Comparison of ENCODE assay signal across 9 cellular contexts in genomic region chr1:204151562-204152309, GRCh38. TPM values are rescaled to one million over a fixed set of nuclear protein-coding genes. Genes with fewer than 3 reads are reported as not detected.
DNase-seq lines count a peak whose midpoint lies in the region; ATAC-seq lines count a peak whose summit lies in the region.
"Had no signal": no experiment of that assay in that cellular context is flagged by ENCODE, and none has a peak within 500 bp of the region (broad histone marks: within the 10 kb centered on the region; RNA-seq: fewer than 3 reads in every experiment).

Gene ETNK2, minus strand, starts transcription at chr1:204152044. Its CDS starts 192 bp downstream, at chr1:204151852.

- no peaks in the 10 kb centered on the region for H3K36me3 ChIP-seq in endocrine pancreas (ENCODE audit: control insufficient read depth, insufficient read depth, low read length)

- DNase-seq in ELR (ENCODE audit: low read depth) = peak; percentile 68
- peak; percentile 69 for DNase-seq in NCI-H2171 treated with DMSO at 0.1 percent for 48 hours (lab: John Stamatoyannopoulos, UW)
- DNase-seq in activated CD8-positive, alpha-beta memory T cell treated with anti-CD3 and anti-CD28 coated beads for 24 hours = peak; percentile 83
- DNase-seq in stimulated activated CD8-positive, alpha-beta memory T cell treated with anti-CD3 and anti-CD28 coated beads, Interleukin-4, amount 100 ng/mL, for 24 hours (ENCODE audit: low read depth) = peak; percentile 27
- DNase-seq in middle frontal gyrus (ENCODE audit: extremely low spot score, low spot score) = no peak

- H3K9me3 ChIP-seq in endocrine pancreas (ENCODE audit: control insufficient read depth, low read length) = no peaks in the 10 kb centered on the region
- no peaks in the 10 kb centered on the region for H3K9me3 ChIP-seq in mononuclear cell (ENCODE audit: low read depth, low read length)

- ATAC-seq in HG03045 (IDR thresholded peaks at IDR 0.05; ENCODE audit: unreplicated experiment) = no peak

- no peaks in the 10 kb centered on the region for H3K27me3 ChIP-seq in endocrine pancreas (ENCODE audit: control insufficient read depth, insufficient read depth, low read length)
- peaks cover 14% of the 10 kb centered on the region for H3K27me3 ChIP-seq in mononuclear cell (ENCODE audit: insufficient read depth, low read length)

- H3K9ac ChIP-seq in endocrine pancreas (ENCODE audit: control insufficient read depth, insufficient read depth, low read length) = peak within 1 kb of the TSS; percentile 70

- H3K4me1 ChIP-seq in endocrine pancreas (ENCODE audit: control insufficient read depth, insufficient read depth, low read length) (no peaks in the 10 kb centered on the region), mononuclear cell (ENCODE audit: insufficient read depth, low read length) (peaks cover 7% of the 10 kb centered on the region)

- H3K4me3 ChIP-seq in endocrine pancreas (ENCODE audit: control insufficient read depth, insufficient read depth, low read length) (no peak within 1 kb of the TSS), mononuclear cell (ENCODE audit: low read length) (peak within 1 kb of the TSS; percentile 44)

RNA-seq across cellular contexts. Expression of gene ETNK2, which starts in this region (rescaled TPM):
- total RNA-seq in mononuclear cell = 3.0 TPM
- total RNA-seq: T-helper 1 cell treated with Interleukin-12 subunit alpha and Interleukin-12 subunit beta and Interleukin-4 antibody, amounts not matched to agents 30 ng/mL and 1 ng/mL, for 36 hours had no signal
